Comparison of ENCODE assay signal across 20 cellular contexts in genomic region chrX:88416002-88416401, GRCh38.
"Had no signal": no experiment of that assay in that cellular context is flagged by ENCODE, and none has a peak within 500 bp of the region (broad histone marks: within the 10 kb centered on the region; RNA-seq: fewer than 3 reads in every experiment).

No MANE protein-coding gene starts in this region.

- H3K4me3 ChIP-seq: SJCRH30 had no signal

- DNase-seq: KBM-7, MM.1S, NCI-H1092 treated with DMSO at 0.1 percent for 48 hours, NCI-H1436, NCI-H187, NCI-H2029, NCI-H2081 treated with DMSO at 0.1 percent for 48 hours, NCI-H2171, NCI-H226, NCI-H446, NCI-H510A, NCI-H524 treated with DMSO at 0.1 percent for 48 hours, NCI-H69, NCI-H774, SHP77 treated with DMSO at 0.1 percent for 48 hours, SJCRH30, T-helper 1 cell had no signal

- H3K27ac ChIP-seq: SJCRH30 had no signal

- H3K27me3 ChIP-seq: SJCRH30 had no signal

- H3K4me1 ChIP-seq: SJCRH30 had no signal

- H3K9me3 ChIP-seq: SJCRH30 had no signal

- H3K36me3 ChIP-seq: SJCRH30 had no signal

- ATAC-seq: Panc1, Right ventricle myocardium inferior, SK-N-SH treated with all-trans-retinoic acid at 6 μM for 48 hours had no signal
